8 cellular contexts compared by ENCODE assay signal in genomic region chr4:145481164-145481941, GRCh38. TPM values are rescaled to one million over a fixed set of nuclear protein-coding genes. Genes with fewer than 3 reads are reported as not detected.
DNase-seq lines count a peak whose midpoint lies in the region; ATAC-seq and TF ChIP-seq lines count a peak whose summit lies in the region.

Gene SMAD1 (plus strand): TSS chr4:145481853. CDS start chr4:145514614, 32,761 bp downstream.

- peak within 1 kb of the TSS; percentile 93 for H3K27ac ChIP-seq in endodermal cell (ENCODE audit: low read depth, low read length)

- no peaks in the 10 kb centered on the region for H3K9me3 ChIP-seq in endodermal cell (ENCODE audit: control insufficient read depth, low read length)

- H3K27me3 Mint-ChIP-seq in endodermal cell (ENCODE audit: insufficient read depth), result peaks cover 2% of the 10 kb centered on the region

- peaks cover 7% of the 10 kb centered on the region for H3K4me1 Mint-ChIP-seq in endodermal cell

- no peaks in the 10 kb centered on the region for H3K36me3 ChIP-seq in endodermal cell (ENCODE audit: control insufficient read depth, insufficient read depth, low read length)

- TF ChIP-seq CTCF in GM13977 (IDR thresholded peaks at IDR 0.05; ENCODE audit: extremely low read depth, insufficient read depth, missing control alignments) (no peak), endodermal cell (conservative IDR thresholded peaks at IDR 0.05) (no peak)

- DNase-seq in 8988T (peak; percentile 45), GM13977 (ENCODE audit: low spot score) (peak; percentile 67), NCI-H2107 treated with DMSO at 0.1 percent for 48 hours (lab: John Stamatoyannopoulos, UW; ENCODE audit: unreplicated experiment) (peak; percentile 33), endodermal cell (peak; percentile 91), lung microvascular endothelial cell (ENCODE audit: low read depth in 2 of 2) (peak; percentile 89 to 91)
- DNase-seq in activated CD4-positive, alpha-beta T cell treated with anti-CD3 and anti-CD28 coated beads, Interleukin-2, amount 50 U/mL, for 1 hour, result peak; percentile 7
- DNase-seq in stimulated activated CD4-positive, alpha-beta T cell treated with anti-CD3 and anti-CD28 coated beads, TNF-alpha, amount 100 ng/mL, for 24 hours (ENCODE audit: low read depth in 3 of 3), result peak in 2 of 3 experiments; percentile 8 to 48

- H3K36me3 Mint-ChIP-seq in endodermal cell (ENCODE audit: low read depth), result no peaks in the 10 kb centered on the region

- H3K9me3 Mint-ChIP-seq in endodermal cell, result no peaks in the 10 kb centered on the region

- H3K27ac Mint-ChIP-seq in endodermal cell, result peak within 1 kb of the TSS; percentile 6

- H3K9ac ChIP-seq in endodermal cell (ENCODE audit: extremely low read depth, low read length, poor library complexity, severe bottlenecking), result peak within 1 kb of the TSS; percentile 78

- H3K4me3 ChIP-seq in endodermal cell (ENCODE audit: low read length), result peak within 1 kb of the TSS; percentile 88

- in situ Hi-C loops in GM13977 (cut with MboI; ENCODE audit: low pct_unique_long_range_greater_than_20kb, low sequenced_read_pairs, unreplicated experiment), result no loop called here

- peak; percentile 60 for ATAC-seq in HG02885 (IDR thresholded peaks at IDR 0.05; ENCODE audit: poor library complexity, unreplicated experiment)

- no peaks in the 10 kb centered on the region for H3K4me1 ChIP-seq in endodermal cell (ENCODE audit: control insufficient read depth, insufficient read depth, low read length)

- WGBS in endodermal cell (ENCODE audit: insufficient coverage in 1 of 2, insufficient read length in 1 of 2), 2 experiments, result 3 to 6% methylated on average over 23 to 65 of the region's 65 CpGs

- no peaks in the 10 kb centered on the region for H3K27me3 ChIP-seq in endodermal cell (ENCODE audit: control insufficient read depth, insufficient read depth, low read length, poor library complexity, severe bottlenecking)

- H3K4me3 Mint-ChIP-seq in endodermal cell, result no peak within 1 kb of the TSS

RNA-seq across cellular contexts. Expression of gene SMAD1, which starts in this region (rescaled TPM):
- 10 to 100 TPM; 25.1 to 28.3 TPM for total RNA-seq in endodermal cell
- polyA plus RNA-seq in endodermal cell (2013, experiment 1 of 2), result 21.6 TPM
- 20.6 TPM for polyA plus RNA-seq in endodermal cell (2013, experiment 2 of 2)
- total RNA-seq in lung microvascular endothelial cell, result 64.3 and 112 TPM in 2 replicates

Comparison
In these comparisons a context has a peak if more than half of its experiments do, and no peak if none do; other contexts are left out.
1. Peak in every context shown above with its lines: DNase-seq, ATAC-seq, H3K4me3 ChIP-seq and H3K27ac ChIP-seq.
2. DNase-seq: peak in every context shown above with its lines; median percentile 91 in endodermal cell; 90 in lung microvascular endothelial cell; 67 in GM13977; 45 in 8988T; 33 in NCI-H2107 treated with DMSO at 0.1 percent for 48 hours; 28 in stimulated activated CD4-positive, alpha-beta T cell treated with anti-CD3 and anti-CD28 coated beads, TNF-alpha, amount 100 ng/mL, for 24 hours; 7 in activated CD4-positive, alpha-beta T cell treated with anti-CD3 and anti-CD28 coated beads, Interleukin-2, amount 50 U/mL, for 1 hour.